ENCODE assay signal across 9 cellular contexts in the genomic region with DNA sequence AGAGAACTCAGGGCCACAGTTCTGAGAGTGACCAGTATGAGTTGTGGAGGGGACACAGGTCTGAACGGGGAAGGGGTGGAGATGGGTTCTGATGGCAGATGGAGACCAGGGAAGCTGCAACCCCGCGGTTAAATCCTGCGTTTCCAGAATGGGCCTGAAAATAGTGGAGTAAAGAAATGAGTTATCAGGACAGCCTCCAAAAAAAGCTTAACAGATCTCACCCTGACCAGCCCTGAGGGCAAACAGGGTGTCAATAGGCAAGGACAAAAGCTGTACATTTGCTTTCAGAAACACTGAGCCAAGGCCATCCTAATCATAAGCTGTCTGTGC. TPM values are rescaled to one million over a fixed set of nuclear protein-coding genes. Genes with fewer than 3 reads are reported as not detected.
DNase-seq lines count a peak whose midpoint lies in the region; ATAC-seq and TF ChIP-seq lines count a peak whose summit lies in the region.
"Had no signal": no experiment of that assay in that cellular context is flagged by ENCODE, and none has a peak within 500 bp of the region (broad histone marks: within the 10 kb centered on the region; RNA-seq: fewer than 3 reads in every experiment).

No MANE protein-coding gene starts in this region.

- H3K79me2 ChIP-seq in neural cell (replicated peaks; ENCODE audit: insufficient read depth, low read length): peaks cover 3% of the 10 kb centered on the region

- TF ChIP-seq RAD21 in neural cell (conservative IDR thresholded peaks at IDR 0.05): no peak

- TF ChIP-seq EP300 in neural cell (conservative IDR thresholded peaks at IDR 0.05; ENCODE audit: poor library complexity, severe bottlenecking): no peak

- TF ChIP-seq CTCF in neural cell (IDR thresholded peaks at IDR 0.05; ENCODE audit: poor library complexity, severe bottlenecking) (no peak), Peyer's patch (IDR thresholded peaks at IDR 0.05) (no peak)

- peak overlapping the region; percentile 77 for H3K9ac ChIP-seq in BLaER1
- no peak overlapping the region for H3K9ac ChIP-seq in HUES48 (ENCODE audit: low read depth, low read length)
- H3K9ac ChIP-seq in duodenal mucosa (ENCODE audit: low read depth in 1 of 2, low read length in 2 of 2): no peak overlapping the region
- peak overlapping the region; percentile 70 for H3K9ac ChIP-seq in neural cell (ENCODE audit: low read length)

- peaks cover 13% of the 10 kb centered on the region for H3K4me1 ChIP-seq in BLaER1
- no peaks in the 10 kb centered on the region for H3K4me1 ChIP-seq in HUES48 (ENCODE audit: control insufficient read depth, insufficient read depth, low read length)
- H3K4me1 ChIP-seq in duodenal mucosa (ENCODE audit: control insufficient read depth in 1 of 2, insufficient read depth in 2 of 2, low read length in 2 of 2): peaks cover 5 to 7% of the 10 kb centered on the region in 2 donors
- peaks cover 0 to 13% (median 3%) of the 10 kb centered on the region in 4 donors for H3K4me1 ChIP-seq in Peyer's patch
- H3K4me1 ChIP-seq: foreskin keratinocyte had no signal

- H3K36me3 ChIP-seq in BLaER1 (no peaks in the 10 kb centered on the region), HUES48 (ENCODE audit: control insufficient read depth, insufficient read depth, low read length) (no peaks in the 10 kb centered on the region), duodenal mucosa (ENCODE audit: control insufficient read depth in 1 of 2, insufficient read depth in 2 of 2, low read length in 2 of 2) (no peaks in the 10 kb centered on the region), neural cell (ENCODE audit: insufficient read depth, low read length) (no peaks in the 10 kb centered on the region), Peyer's patch (no peaks in the 10 kb centered on the region)

- H2AFZ ChIP-seq in neural cell (ENCODE audit: low read depth, low read length): peak overlapping the region; percentile 74

- H3K9me3 ChIP-seq in BLaER1 (no peaks in the 10 kb centered on the region), HUES48 (ENCODE audit: control insufficient read depth, insufficient read depth, low read length) (no peaks in the 10 kb centered on the region), duodenal mucosa (ENCODE audit: control insufficient read depth in 1 of 2, low read length in 2 of 2) (no peaks in the 10 kb centered on the region), neural cell (ENCODE audit: low read length) (no peaks in the 10 kb centered on the region), Peyer's patch (no peaks in the 10 kb centered on the region)

- H3K4me2 ChIP-seq in BLaER1: peak overlapping the region; percentile 98
- H3K4me2 ChIP-seq in neural cell (ENCODE audit: low read length): peak overlapping the region; percentile 64

- no peak for DNase-seq in Peyer's patch

- no peaks in the 10 kb centered on the region for H3K9me2 ChIP-seq in neural cell (ENCODE audit: insufficient read depth, low read length)

- H3K27ac ChIP-seq in BLaER1 (no peak overlapping the region), HUES48 (ENCODE audit: low read depth, low read length) (no peak overlapping the region), duodenal mucosa (ENCODE audit: low read depth, low read length) (no peak overlapping the region), neural cell (ENCODE audit: low read length) (peak overlapping the region; percentile 33), Peyer's patch (no peak overlapping the region)
- H3K27ac ChIP-seq: foreskin keratinocyte had no signal

- H4K20me1 ChIP-seq in BLaER1: no peaks in the 10 kb centered on the region
- H4K20me1 ChIP-seq in neural cell (ENCODE audit: insufficient read depth): no peaks in the 10 kb centered on the region

- ATAC-seq in HG03565 (IDR thresholded peaks at IDR 0.05; ENCODE audit: unreplicated experiment) (no peak), GM21423 (IDR thresholded peaks at IDR 0.05; ENCODE audit: unreplicated experiment) (no peak), GM21381 (IDR thresholded peaks at IDR 0.05; ENCODE audit: unreplicated experiment) (no peak)

- no peak for TF ChIP-seq POLR2A in Peyer's patch (IDR thresholded peaks at IDR 0.05)

- H3K4me3 ChIP-seq in BLaER1 (peak overlapping the region; percentile 86), HUES48 (ENCODE audit: low read depth, low read length) (peak overlapping the region; percentile 63), duodenal mucosa (ENCODE audit: low read depth in 1 of 2, low read length in 2 of 2) (peak overlapping the region; percentile 48 to 67), neural cell (ENCODE audit: low read length) (peak overlapping the region; percentile 77), Peyer's patch (peak overlapping the region in 2 of 4 donors; percentile 41 to 71)

- H3K27me3 ChIP-seq in BLaER1 (peaks cover 17% of the 10 kb centered on the region), HUES48 (ENCODE audit: control insufficient read depth, insufficient read depth, low read length) (peaks cover 64% of the 10 kb centered on the region), duodenal mucosa (ENCODE audit: control insufficient read depth in 1 of 2, insufficient read depth in 2 of 2, low read length in 2 of 2) (peaks cover 26 to 52% of the 10 kb centered on the region in 2 donors), neural cell (ENCODE audit: insufficient read depth, low read depth, low read length) (peaks cover 5% of the 10 kb centered on the region), Peyer's patch (peaks cover 0 to 8% of the 10 kb centered on the region in 2 donors)

- H3F3A ChIP-seq in neural cell (ENCODE audit: insufficient read depth, low read length, poor library complexity, severe bottlenecking): no peaks in the 10 kb centered on the region

TF ChIP-seq in neural cell, 6 proteins besides CTCF, POLR2A, EP300 and RAD21:
- TF ChIP-seq EZH2 (IDR thresholded peaks at IDR 0.05; ENCODE audit: borderline replicate concordance, insufficient read depth, low read length, poor library complexity, severe bottlenecking): no peak
- no peak for TF ChIP-seq SMC3 (conservative IDR thresholded peaks at IDR 0.05; ENCODE audit: poor library complexity)
- TF ChIP-seq TAF1 (IDR thresholded peaks at IDR 0.05; ENCODE audit: low read depth): no peak
- TF ChIP-seq, protein P1, sequence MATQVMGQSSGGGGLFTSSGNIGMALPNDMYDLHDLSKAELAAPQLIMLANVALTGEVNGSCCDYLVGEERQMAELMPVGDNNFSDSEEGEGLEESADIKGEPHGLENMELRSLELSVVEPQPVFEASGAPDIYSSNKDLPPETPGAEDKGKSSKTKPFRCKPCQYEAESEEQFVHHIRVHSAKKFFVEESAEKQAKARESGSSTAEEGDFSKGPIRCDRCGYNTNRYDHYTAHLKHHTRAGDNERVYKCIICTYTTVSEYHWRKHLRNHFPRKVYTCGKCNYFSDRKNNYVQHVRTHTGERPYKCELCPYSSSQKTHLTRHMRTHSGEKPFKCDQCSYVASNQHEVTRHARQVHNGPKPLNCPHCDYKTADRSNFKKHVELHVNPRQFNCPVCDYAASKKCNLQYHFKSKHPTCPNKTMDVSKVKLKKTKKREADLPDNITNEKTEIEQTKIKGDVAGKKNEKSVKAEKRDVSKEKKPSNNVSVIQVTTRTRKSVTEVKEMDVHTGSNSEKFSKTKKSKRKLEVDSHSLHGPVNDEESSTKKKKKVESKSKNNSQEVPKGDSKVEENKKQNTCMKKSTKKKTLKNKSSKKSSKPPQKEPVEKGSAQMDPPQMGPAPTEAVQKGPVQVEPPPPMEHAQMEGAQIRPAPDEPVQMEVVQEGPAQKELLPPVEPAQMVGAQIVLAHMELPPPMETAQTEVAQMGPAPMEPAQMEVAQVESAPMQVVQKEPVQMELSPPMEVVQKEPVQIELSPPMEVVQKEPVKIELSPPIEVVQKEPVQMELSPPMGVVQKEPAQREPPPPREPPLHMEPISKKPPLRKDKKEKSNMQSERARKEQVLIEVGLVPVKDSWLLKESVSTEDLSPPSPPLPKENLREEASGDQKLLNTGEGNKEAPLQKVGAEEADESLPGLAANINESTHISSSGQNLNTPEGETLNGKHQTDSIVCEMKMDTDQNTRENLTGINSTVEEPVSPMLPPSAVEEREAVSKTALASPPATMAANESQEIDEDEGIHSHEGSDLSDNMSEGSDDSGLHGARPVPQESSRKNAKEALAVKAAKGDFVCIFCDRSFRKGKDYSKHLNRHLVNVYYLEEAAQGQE (IDR thresholded peaks at IDR 0.05; ENCODE audit: borderline replicate concordance): no peak
- no peak for TF ChIP-seq POLR2AphosphoS5 (IDR thresholded peaks at IDR 0.05)
- no peak for TF ChIP-seq MXI1 (conservative IDR thresholded peaks at IDR 0.05; ENCODE audit: poor library complexity, severe bottlenecking)

RNA-seq across cellular contexts. Expression of a gene that starts 0.6 kb away (rescaled TPM):
- polyA plus RNA-seq in neural cell: 1,138 and 1,179 TPM in 2 replicates
- 469 and 508 TPM in 2 replicates for polyA minus RNA-seq in neural cell
- 1 to 10 TPM; 5.0 to 7.0 (median 5.7) TPM for total RNA-seq in Peyer's patch
- total RNA-seq: foreskin keratinocyte had no signal
- polyA plus RNA-seq: foreskin keratinocyte had no signal

RNA-seq across cellular contexts. Expression of a gene that starts 48.8 kb away (rescaled TPM):
- polyA plus RNA-seq in neural cell: 0.40 and 1.3 TPM in 2 replicates
- polyA minus RNA-seq in neural cell: 3.2 and 4.1 TPM in 2 replicates
- total RNA-seq in Peyer's patch: 10 to 100 TPM in 1 of 4 donors, 1 to 10 TPM in 1, under 1 TPM in 1, not detected in 1; 0.27 to 13.4 (median 5.1) TPM
- total RNA-seq: foreskin keratinocyte had no signal
- polyA plus RNA-seq: foreskin keratinocyte had no signal

Comparison
In these comparisons a context has a peak if more than half of its experiments do, and no peak if none do; other contexts are left out.
1. H3K9ac ChIP-seq: peak in BLaER1 (single experiment) and neural cell (single experiment); none in HUES48 (single experiment) and duodenal mucosa (0 of 2).